ENCODE assay signal across 17 cellular contexts in the genomic region with DNA sequence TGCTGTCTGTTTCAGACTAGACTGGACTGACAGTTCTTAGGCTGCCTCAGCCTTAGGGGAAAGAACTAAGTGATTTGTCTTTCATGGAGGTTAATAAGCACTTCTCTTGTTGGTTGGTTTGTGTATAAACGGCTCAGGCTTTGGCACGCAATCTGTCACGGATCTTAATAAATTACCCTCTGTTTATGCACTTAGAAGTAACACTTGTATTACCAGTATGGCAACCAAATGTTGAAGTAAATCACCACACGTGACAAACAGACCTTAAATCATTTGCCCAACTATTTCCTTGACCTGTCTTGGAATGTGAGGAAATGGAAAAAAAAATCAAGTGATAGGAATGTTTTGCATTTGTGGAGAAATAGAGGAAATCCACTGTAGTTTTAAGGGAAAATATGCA.
"Had no signal": no experiment of that assay in that cellular context is flagged by ENCODE, and none has a peak within 500 bp of the region (broad histone marks: within the 10 kb centered on the region; RNA-seq: fewer than 3 reads in every experiment).

No MANE protein-coding gene starts in this region.

- H3K36me3 Mint-ChIP-seq: activated naive CD8-positive, alpha-beta T cell; natural killer cell; WTC11 had no signal

- H3K4me1 Mint-ChIP-seq: central memory CD8-positive, alpha-beta T cell; natural killer cell had no signal

- H3K27ac Mint-ChIP-seq: activated CD8-positive, alpha-beta T cell treated with anti-CD3 and anti-CD28 coated beads, Interleukin-2, amount 10 ng/mL, durations not matched to agents 7 days and 5 days; activated naive CD8-positive, alpha-beta T cell; activated T-cell treated with anti-CD3 and anti-CD28 coated beads, Interleukin-2, amount 50 U/mL, for 72 hours; natural killer cell; WTC11 had no signal

- H3K27me3 Mint-ChIP-seq: activated naive CD8-positive, alpha-beta T cell; central memory CD8-positive, alpha-beta T cell had no signal

- H3K4me3 Mint-ChIP-seq: activated CD8-positive, alpha-beta T cell treated with anti-CD3 and anti-CD28 coated beads, Interleukin-2, amount 10 ng/mL, durations not matched to agents 7 days and 5 days; activated naive CD8-positive, alpha-beta T cell; activated T-cell treated with anti-CD3 and anti-CD28 coated beads, Interleukin-2, amount 50 U/mL, for 72 hours; central memory CD8-positive, alpha-beta T cell; natural killer cell; WTC11 had no signal

- ATAC-seq: activated CD8-positive, alpha-beta T cell treated with anti-CD3 and anti-CD28 coated beads, Interleukin-2, amount 10 ng/mL, durations not matched to agents 7 days and 5 days; activated T-cell treated with anti-CD3 and anti-CD28 coated beads, Interleukin-2, amount 50 U/mL, for 72 hours; left lung; natural killer cell; right cardiac atrium; stimulated activated naive CD8-positive, alpha-beta T cell treated with anti-CD3 and anti-CD28 coated beads, Interleukin-15, Interleukin-2, amounts not matched to agents 100 U/mL and 50 U/mL, for 24 hours; WTC11 had no signal

- H3K4me3 ChIP-seq: coronary artery, left lung, smooth muscle cell, transverse colon had no signal

- H3K9me3 Mint-ChIP-seq: activated T-cell treated with anti-CD3 and anti-CD28 coated beads, Interleukin-2, amount 50 U/mL, for 72 hours had no signal

- DNase-seq: activated CD4-positive, alpha-beta T cell treated with anti-CD3 and anti-CD28 coated beads for 48 hours; activated CD8-positive, alpha-beta memory T cell treated with anti-CD3 and anti-CD28 coated beads, Interleukin-2, amount 50 U/mL, for 4 hours; activated CD8-positive, alpha-beta T cell treated with anti-CD3 and anti-CD28 coated beads, Interleukin-2, amount 10 ng/mL, durations not matched to agents 7 days and 5 days; activated gamma-delta T cell; activated T-cell treated with anti-CD3 and anti-CD28 coated beads, Interleukin-2, amount 50 U/mL, for 72 hours; brain microvascular endothelial cell; left lung; natural killer cell; right cardiac atrium; stimulated activated naive CD8-positive, alpha-beta T cell treated with anti-CD3 and anti-CD28 coated beads, Interleukin-15, Interleukin-2, amounts not matched to agents 100 U/mL and 50 U/mL, for 24 hours; T-helper 2 cell; transverse colon had no signal
